ENCODE assay signal across 17 cellular contexts in the genomic region with DNA sequence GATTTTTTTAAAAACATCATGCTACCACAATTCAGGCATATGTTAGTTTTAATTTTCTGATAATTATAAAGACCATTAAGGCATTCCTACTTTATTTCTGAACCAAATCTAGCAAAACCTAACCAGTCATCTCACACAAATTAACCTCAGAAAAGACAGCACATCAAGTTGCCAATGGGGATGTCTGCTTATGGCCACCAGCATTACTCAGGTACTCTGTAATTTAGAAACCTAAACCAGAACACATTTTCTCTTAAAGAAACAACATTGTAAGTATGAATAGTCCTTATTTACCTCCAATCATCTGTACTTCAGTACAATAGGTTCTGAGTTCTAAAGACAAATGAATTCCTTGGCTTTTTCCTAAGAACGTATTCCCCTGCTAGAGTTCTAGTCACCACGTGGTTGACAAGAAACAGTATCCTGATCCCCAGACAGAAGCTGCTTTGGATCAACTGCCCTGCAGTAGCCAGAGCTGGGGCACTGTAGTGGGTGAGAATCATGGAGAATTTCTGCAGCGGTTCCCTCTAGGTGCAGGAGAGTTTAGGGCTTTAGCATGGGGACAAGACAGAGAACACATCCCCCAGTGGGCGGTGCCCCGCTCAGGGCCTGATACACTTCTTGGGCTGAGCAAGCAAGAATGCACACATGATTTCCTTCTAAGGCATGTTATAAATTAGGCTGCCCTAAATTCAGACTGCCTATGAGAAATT. TPM values are rescaled to one million over a fixed set of nuclear protein-coding genes. Genes with fewer than 3 reads are reported as not detected.
DNase-seq lines count a peak whose midpoint lies in the region; ATAC-seq, FAIRE-seq and TF ChIP-seq lines count a peak whose summit lies in the region.
"Had no signal": no experiment of that assay in that cellular context is flagged by ENCODE, and none has a peak within 500 bp of the region (broad histone marks: within the 10 kb centered on the region; RNA-seq: fewer than 3 reads in every experiment).

No MANE protein-coding gene starts in this region.

- TF ChIP-seq CTCF in A549 (IDR thresholded peaks at IDR 0.05), result no peak
- TF ChIP-seq CTCF in HEK293 (tag by site-specific recombination; IDR thresholded peaks at IDR 0.05), result no peak

- no peak for FAIRE-seq in A549 (lab: Jason Lieb, UNC)
- no peak for FAIRE-seq in frontal cortex (lab: Jason Lieb, UNC)
- FAIRE-seq: GM18507 had no signal

- H3K36me3 ChIP-seq in HEK293 (ENCODE audit: control insufficient read depth in 2 of 2, insufficient read depth in 1 of 2, low read length in 2 of 2) (no peaks in the 10 kb centered on the region), mesodermal cell (ENCODE audit: control insufficient read depth, insufficient read depth, low read length) (no peaks in the 10 kb centered on the region)
- H3K36me3 ChIP-seq: thoracic aorta had no signal

- H3K4me2 ChIP-seq in A549, result peak overlapping the region; percentile 56

- TF ChIP-seq RAD21 in A549 (conservative IDR thresholded peaks at IDR 0.05 in 1 of 2, IDR thresholded peaks at IDR 0.05 in 1 of 2), result no peak

- TF ChIP-seq POLR2A in A549 (IDR thresholded peaks at IDR 0.05; ENCODE audit: low read length) (no peak), erythroblast (IDR thresholded peaks at IDR 0.05; ENCODE audit: low read length) (no peak)

- POLR2A ChIA-PET in A549 (lab: Yijun Ruan, JAX) (no interaction called here), HEK293 (lab: Yijun Ruan, JAX) (no interaction called here)

- ATAC-seq in A549 (peak in 1 of 2 experiments; percentile 45; a peak in 3 of 6 replicates), GM18870 (IDR thresholded peaks at IDR 0.05; ENCODE audit: unreplicated experiment) (no peak)
- ATAC-seq: activated naive CD8-positive, alpha-beta T cell treated with anti-CD3 and anti-CD28 coated beads, Interleukin-2, amount 50 U/mL, for 24 hours; naive thymus-derived CD4-positive, alpha-beta T cell had no signal

- CTCF ChIA-PET in A549 (lab: Yijun Ruan, JAX), result interaction anchor here (2.0 kb wide), 1 partner anchor 37 kb away, joined by 12 read pairs; no protein-coding TSS in a partner anchor
- CTCF ChIA-PET in HEK293 (lab: Yijun Ruan, JAX), result interaction anchor here (1.0 to 3.1 kb wide), 5 partner anchors 13 to 189 kb away, joined by 3 to 19 read pairs (median 7); no protein-coding TSS in a partner anchor

- TF ChIP-seq EP300 in A549 (IDR thresholded peaks at IDR 0.05), result no peak

- no peak overlapping the region for H3K4me3 ChIP-seq in A549
- no peak overlapping the region for H3K4me3 ChIP-seq in HEK293 (ENCODE audit: low read depth, low read length)
- H3K4me3 ChIP-seq in mesodermal cell (ENCODE audit: extremely low read depth, insufficient read depth, low read length, poor library complexity, severe bottlenecking), result no peak overlapping the region
- H3K4me3 ChIP-seq: thoracic aorta had no signal

- H3K27ac ChIP-seq in A549 (peak overlapping the region; percentile 29 to 75; a peak in 4 of 6 replicates), HEK293 (ENCODE audit: extremely low read depth, low read depth, low read length) (no peak overlapping the region), mesodermal cell (ENCODE audit: low read depth, low read length, severe bottlenecking) (peak overlapping the region; percentile 43)
- H3K27ac ChIP-seq: thoracic aorta had no signal

- 47% methylated on average over 4 of the region's 5 CpGs for WGBS in A549 (ENCODE audit: missing lambda C conversion rate)
- WGBS in mesodermal cell (ENCODE audit: insufficient coverage in 2 of 2), 2 experiments, result 29 to 71% methylated on average over 1 to 4 of the region's 5 CpGs

- H3K4me1 ChIP-seq in A549 (peaks cover 99% of the 10 kb centered on the region), HEK293 (ENCODE audit: control insufficient read depth, insufficient read depth, low read length) (peaks cover 48% of the 10 kb centered on the region), mesodermal cell (ENCODE audit: control insufficient read depth, insufficient read depth, low read length, poor library complexity, severe bottlenecking) (peaks cover 55% of the 10 kb centered on the region)

- DNase-seq in A549 (ENCODE audit: low read depth in 1 of 2, low spot score in 1 of 2), result no peak
- peak; percentile 54 to 59 for DNase-seq in erythroblast (lab: John Stamatoyannopoulos, UW)
- no peak for DNase-seq in HuH-7 (ENCODE audit: low spot score)
- DNase-seq in frontal cortex (ENCODE audit: low spot score in 2 of 2), result no peak
- DNase-seq in globus pallidus (ENCODE audit: low spot score), result no peak
- DNase-seq: activated CD4-positive, alpha-beta T cell treated with anti-CD3 and anti-CD28 coated beads for 48 hours; activated naive CD8-positive, alpha-beta T cell treated with anti-CD3 and anti-CD28 coated beads, Interleukin-2, amount 50 U/mL, for 24 hours; Calu3; naive thymus-derived CD4-positive, alpha-beta T cell; NCI-H2029 treated with DMSO at 0.1 percent for 48 hours; SHP77; stimulated activated CD4-positive, alpha-beta T cell treated with anti-CD3 and anti-CD28 coated beads, Interleukin-1b, Interleukin-23, amount 100 ng/mL, for 48 hours had no signal

- no peaks in the 10 kb centered on the region for H3K9me3 ChIP-seq in A549
- H3K9me3 ChIP-seq in HEK293 (ENCODE audit: control insufficient read depth, insufficient read depth, low read depth, low read length), result no peaks in the 10 kb centered on the region
- no peaks in the 10 kb centered on the region for H3K9me3 ChIP-seq in mesodermal cell (ENCODE audit: control insufficient read depth, low read length)
- H3K9me3 ChIP-seq: thoracic aorta had no signal

TF ChIP-seq in A549, 52 proteins besides CTCF, POLR2A, EP300 and RAD21:
- TF ChIP-seq, protein P1, sequence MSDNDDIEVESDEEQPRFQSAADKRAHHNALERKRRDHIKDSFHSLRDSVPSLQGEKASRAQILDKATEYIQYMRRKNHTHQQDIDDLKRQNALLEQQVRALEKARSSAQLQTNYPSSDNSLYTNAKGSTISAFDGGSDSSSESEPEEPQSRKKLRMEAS (IDR thresholded peaks at IDR 0.05), result peak; percentile 23; the same call in 1 of the 2 replicates
- no peak for TF ChIP-seq CHD2 (IDR thresholded peaks at IDR 0.05; ENCODE audit: low read length, partially characterized antibody)

TF ChIP-seq in HEK293, 187 proteins besides CTCF, POLR2A, EP300 and RAD21:
- TF ChIP-seq ZNF76 (tag by site-specific recombination; IDR thresholded peaks at IDR 0.05; ENCODE audit: borderline replicate concordance, low read depth) (no peak), MZF1 (tag by site-specific recombination; IDR thresholded peaks at IDR 0.05; ENCODE audit: borderline replicate concordance) (peak; percentile 56; the same call in 1 of the 2 replicates)

RNA-seq across cellular contexts. Expression of gene GCLC, which starts 15.4 kb away (rescaled TPM):
- 180 and 187 TPM in 2 replicates for polyA plus RNA-seq in A549 (2011; rRNA removed)
- polyA plus RNA-seq in A549 (2012; cell fraction: cytosol; rRNA removed), result 58.4 and 61.4 TPM in 2 replicates
- polyA plus RNA-seq in A549 (2012; cell fraction: nucleus; rRNA removed), result 52.9 and 73.3 TPM in 2 replicates
- polyA plus RNA-seq in A549 (2017; fragmentation: RNase III; extraction: RNeasy Plus Mini Kit Qiagen cat#74134 plus additional on column Dnase treatment), result 108 to 116 TPM (median 113 TPM) in 3 replicates
- polyA minus RNA-seq in A549 (2011; rRNA and poly(A)+ RNA removed), result 131 and 152 TPM in 2 replicates
- polyA plus RNA-seq in mesodermal cell (2013, experiment 1 of 2), result 11.2 TPM
- 10.6 TPM for polyA plus RNA-seq in mesodermal cell (2013, experiment 2 of 2)
- 15.9 TPM for total RNA-seq in frontal cortex

Comparison
In these comparisons a context has a peak if more than half of its experiments do, and no peak if none do; other contexts are left out.
1. DNase-seq: peak in erythroblast (2 of 2); none in A549 (0 of 2), HuH-7 (single experiment), frontal cortex (0 of 2) and globus pallidus (single experiment).